ENCODE assay signal across 14 cellular contexts in the genomic region with DNA sequence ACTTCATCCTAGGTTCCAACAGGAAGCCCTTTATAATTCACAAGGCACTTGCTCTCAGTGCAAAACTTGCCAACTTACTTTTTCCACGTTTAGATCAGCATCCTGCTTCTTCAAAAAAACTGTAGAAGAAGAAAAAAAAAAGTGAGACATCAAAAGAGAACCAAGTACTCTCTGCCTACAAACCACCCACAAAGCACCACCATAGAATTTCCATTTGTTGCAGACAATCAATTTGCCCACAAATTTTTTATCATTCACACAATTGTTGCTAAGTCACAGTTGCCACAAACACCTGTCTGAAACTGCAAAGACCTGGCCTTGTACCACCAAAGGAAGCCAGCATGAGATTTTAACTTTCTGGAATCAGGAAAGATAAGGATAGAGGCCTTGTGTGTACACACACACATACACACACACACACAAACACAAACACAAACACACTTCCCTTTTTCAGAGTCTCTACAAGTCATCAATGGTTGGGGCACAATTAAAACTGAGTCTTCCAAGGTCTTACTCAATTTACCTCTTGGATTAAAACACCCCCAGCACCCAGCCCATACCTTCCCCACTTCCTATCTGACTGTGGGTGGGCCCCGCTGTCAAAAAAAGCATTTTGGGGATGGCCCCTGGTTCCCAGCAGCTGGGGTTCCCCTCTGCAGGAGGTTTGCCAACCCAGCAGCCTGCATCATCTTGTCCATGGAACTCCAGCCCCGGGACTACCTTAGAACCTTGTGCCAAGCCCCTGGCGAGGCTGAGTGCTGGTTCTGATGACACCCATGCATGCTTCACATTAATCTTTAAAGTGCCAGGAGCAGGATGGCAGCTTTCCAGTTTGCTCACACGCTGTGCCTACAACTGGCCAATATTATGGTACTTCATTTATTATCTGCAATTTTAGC. TPM values are rescaled to one million over a fixed set of nuclear protein-coding genes. Genes with fewer than 3 reads are reported as not detected.
DNase-seq lines count a peak whose midpoint lies in the region; ATAC-seq and TF ChIP-seq lines count a peak whose summit lies in the region.
"Had no signal": no experiment of that assay in that cellular context is flagged by ENCODE, and none has a peak within 500 bp of the region (broad histone marks: within the 10 kb centered on the region; RNA-seq: fewer than 3 reads in every experiment).

No MANE protein-coding gene starts in this region.

- peak overlapping the region; percentile 14 for H3K4me3 Mint-ChIP-seq in glutamatergic neuron (ENCODE audit: unreplicated experiment)
- H3K4me3 Mint-ChIP-seq in stimulated activated naive CD8-positive, alpha-beta T cell treated with anti-CD3 and anti-CD28 coated beads, Interleukin-15, amount 100 ng/mL, for 72 hours: peak overlapping the region; percentile 74 to 75
- H3K4me3 Mint-ChIP-seq: H9 had no signal

- peak overlapping the region; percentile 81 for H3K27ac ChIP-seq in SJCRH30

- peaks cover 3% of the 10 kb centered on the region for H3K27me3 Mint-ChIP-seq in glutamatergic neuron (ENCODE audit: unreplicated experiment)
- H3K27me3 Mint-ChIP-seq in stimulated activated naive CD8-positive, alpha-beta T cell treated with anti-CD3 and anti-CD28 coated beads, Interleukin-15, amount 100 ng/mL, for 72 hours: no peaks in the 10 kb centered on the region

- H3K9me3 Mint-ChIP-seq in glutamatergic neuron (ENCODE audit: unreplicated experiment): peaks cover 3% of the 10 kb centered on the region
- no peaks in the 10 kb centered on the region for H3K9me3 Mint-ChIP-seq in stimulated activated naive CD8-positive, alpha-beta T cell treated with anti-CD3 and anti-CD28 coated beads, Interleukin-15, amount 100 ng/mL, for 72 hours
- H3K9me3 Mint-ChIP-seq: H9 had no signal

- H3K4me1 ChIP-seq in SJCRH30: peaks cover 65% of the 10 kb centered on the region

- intact Hi-C loops in Right ventricle myocardium inferior (cut with DNase I) (no loop called here), cardiac septum (cut with DNase I) (no loop called here)

- H3K9me3 ChIP-seq in SJCRH30 (replicated peaks): no peaks in the 10 kb centered on the region

- peak; percentile 79 for DNase-seq in Right ventricle myocardium inferior (ENCODE audit: missing footprints)
- no peak for DNase-seq in cardiac septum (ENCODE audit: low spot score)
- peak; percentile 38 to 66 for DNase-seq in SJCRH30
- DNase-seq in glutamatergic neuron: no peak
- peak in 1 of 2 donors; percentile 43 for DNase-seq in stimulated activated naive CD8-positive, alpha-beta T cell treated with anti-CD3 and anti-CD28 coated beads, Interleukin-15, amount 100 ng/mL, for 72 hours
- no peak for DNase-seq in amniotic stem cell (lab: John Stamatoyannopoulos, UW)
- DNase-seq in pons (ENCODE audit: low spot score): no peak
- DNase-seq in SIG-M5 treated with dmso at 0.1 percent for 504 hours (lab: John Stamatoyannopoulos, UW; ENCODE audit: unreplicated experiment): no peak
- DNase-seq: activated CD8-positive, alpha-beta memory T cell treated with anti-CD3 and anti-CD28 coated beads for 24 hours; H9; mesendoderm; NCI-H146; SHP77; small intestine had no signal

- H3K4me3 ChIP-seq in SJCRH30: no peak overlapping the region

- TF ChIP-seq CTCF in glutamatergic neuron (IDR thresholded peaks at IDR 0.05; ENCODE audit: partially characterized antibody, unreplicated experiment): no peak

- H3K27me3 ChIP-seq in SJCRH30: no peaks in the 10 kb centered on the region

- ATAC-seq in Right ventricle myocardium inferior: peak; percentile 59
- ATAC-seq in stimulated activated naive CD8-positive, alpha-beta T cell treated with anti-CD3 and anti-CD28 coated beads, Interleukin-15, amount 100 ng/mL, for 72 hours: peak; percentile 56

- peaks cover 66% of the 10 kb centered on the region for H3K4me1 Mint-ChIP-seq in glutamatergic neuron (ENCODE audit: low read depth, unreplicated experiment)
- peaks cover 29% of the 10 kb centered on the region for H3K4me1 Mint-ChIP-seq in stimulated activated naive CD8-positive, alpha-beta T cell treated with anti-CD3 and anti-CD28 coated beads, Interleukin-15, amount 100 ng/mL, for 72 hours

- no peaks in the 10 kb centered on the region for H3K36me3 Mint-ChIP-seq in glutamatergic neuron (ENCODE audit: unreplicated experiment)

- H3K36me3 ChIP-seq in SJCRH30: no peaks in the 10 kb centered on the region; the same call in 1 of the 2 replicates

- H3K27ac Mint-ChIP-seq in glutamatergic neuron (ENCODE audit: unreplicated experiment): peak overlapping the region; percentile 35
- H3K27ac Mint-ChIP-seq in stimulated activated naive CD8-positive, alpha-beta T cell treated with anti-CD3 and anti-CD28 coated beads, Interleukin-15, amount 100 ng/mL, for 72 hours: peak overlapping the region; percentile 81 to 90

RNA-seq across cellular contexts. Expression of gene FYN, which starts 26.5 kb away (rescaled TPM):
- total RNA-seq in Right ventricle myocardium inferior (50.4 TPM), cardiac septum (65.3 TPM), glutamatergic neuron (ENCODE audit: unreplicated experiment) (525 TPM)
- total RNA-seq in SJCRH30 (2014; rRNA removed; shearing (Covaris generic)): 57.1 and 67.1 TPM in 2 replicates

Comparison
In these comparisons a context has a peak if more than half of its experiments do, and no peak if none do; other contexts are left out.
1. DNase-seq: peak in Right ventricle myocardium inferior (single experiment) and SJCRH30 (2 of 2); none in cardiac septum (single experiment), glutamatergic neuron (single experiment), amniotic stem cell (single experiment), pons (single experiment) and SIG-M5 treated with dmso at 0.1 percent for 504 hours (single experiment).